In genomic region chr2:241163601-241164118, GRCh38 we compare ENCODE assay signal across 1 cellular context.
TF ChIP-seq lines count a peak whose summit lies in the region.

No MANE protein-coding gene starts in this region.

TF ChIP-seq in K562, 482 proteins besides CTCF, POLR2A, EP300 and RAD21:
- TF ChIP-seq JUND (IDR thresholded peaks at IDR 0.05; ENCODE audit: borderline replicate concordance, low read depth, low read length) (peak; percentile 26; the same call in 1 of the 2 replicates), JUND (tag; IDR thresholded peaks at IDR 0.05; ENCODE audit: borderline replicate concordance, low read depth, low read length) (no peak), CTCFL (IDR thresholded peaks at IDR 0.05; ENCODE audit: borderline replicate concordance, insufficient read depth, low read depth, low read length, poor library complexity, severe bottlenecking) (no peak), MNT (conservative IDR thresholded peaks at IDR 0.05) (no peak), ZNF384 (IDR thresholded peaks at IDR 0.05; ENCODE audit: low read depth, low read length) (peak; percentile 40; the same call in 1 of the 2 replicates)
- TF ChIP-seq, protein P1, sequence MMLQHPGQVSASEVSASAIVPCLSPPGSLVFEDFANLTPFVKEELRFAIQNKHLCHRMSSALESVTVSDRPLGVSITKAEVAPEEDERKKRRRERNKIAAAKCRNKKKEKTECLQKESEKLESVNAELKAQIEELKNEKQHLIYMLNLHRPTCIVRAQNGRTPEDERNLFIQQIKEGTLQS (IDR thresholded peaks at IDR 0.05), result peak; percentile 29; the same call in 1 of the 2 replicates
- TF ChIP-seq, protein P1 (CRISPR knock-in tag; conservative IDR thresholded peaks at IDR 0.05), result no peak
